In the genomic region with DNA sequence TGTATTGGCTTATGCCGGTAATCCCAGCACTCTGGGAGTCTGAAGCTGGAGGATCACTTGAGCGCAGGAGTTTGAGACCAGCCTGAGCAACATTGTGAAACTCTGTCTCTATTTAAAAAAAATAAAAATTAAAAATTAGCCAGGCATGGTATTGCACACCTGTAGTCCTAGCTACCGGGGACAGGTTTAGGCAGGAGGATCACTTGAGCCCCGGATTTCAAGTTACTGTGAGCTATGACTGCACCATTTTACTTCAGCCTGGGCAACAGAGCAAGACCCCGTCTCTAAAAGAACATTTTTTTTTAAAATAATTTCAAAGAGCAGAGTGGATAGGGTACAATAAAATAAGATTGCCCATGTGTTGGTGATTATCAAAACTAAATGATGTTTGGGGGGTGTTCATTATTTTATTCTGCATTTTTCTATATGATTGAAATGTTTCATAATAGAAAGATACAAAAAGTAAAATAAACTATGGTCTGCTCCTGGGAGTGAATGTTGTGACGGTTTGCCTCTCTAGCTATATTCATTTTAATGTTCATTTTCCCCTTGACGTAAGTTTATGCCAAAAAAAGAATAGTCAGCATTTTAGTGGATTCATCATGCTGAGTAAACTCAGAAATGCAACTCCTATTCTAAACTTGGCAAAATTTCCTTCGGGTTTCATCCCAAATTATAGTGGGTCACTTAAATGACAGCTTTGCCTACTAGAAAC, we compare ENCODE assay signal across 1 cellular context.
TF ChIP-seq lines count a peak whose summit lies in the region.

No MANE protein-coding gene starts in this region.

TF ChIP-seq in endothelial cell of umbilical vein, 7 proteins besides CTCF, POLR2A, EP300 and RAD21:
- TF ChIP-seq, protein P1, sequence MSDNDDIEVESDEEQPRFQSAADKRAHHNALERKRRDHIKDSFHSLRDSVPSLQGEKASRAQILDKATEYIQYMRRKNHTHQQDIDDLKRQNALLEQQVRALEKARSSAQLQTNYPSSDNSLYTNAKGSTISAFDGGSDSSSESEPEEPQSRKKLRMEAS (IDR thresholded peaks at IDR 0.05; ENCODE audit: insufficient read depth, insufficient read length), result no peak
- TF ChIP-seq POLR2AphosphoS5 (IDR thresholded peaks at IDR 0.05; ENCODE audit: insufficient read depth, low read depth, low read length), result no peak
- TF ChIP-seq EZH2 (IDR thresholded peaks at IDR 0.05; ENCODE audit: borderline replicate concordance, low read depth, low read length, severe bottlenecking), result no peak
- no peak for TF ChIP-seq MYC (IDR thresholded peaks at IDR 0.05; ENCODE audit: low read depth, low read length)
- TF ChIP-seq JUN (IDR thresholded peaks at IDR 0.05; ENCODE audit: borderline replicate concordance, insufficient read depth, insufficient read length, low read depth), result no peak
- TF ChIP-seq FOS (IDR thresholded peaks at IDR 0.05; ENCODE audit: borderline replicate concordance, insufficient read depth, low read length), result no peak
- TF ChIP-seq GATA2 (IDR thresholded peaks at IDR 0.05; ENCODE audit: insufficient read depth, insufficient read length, low read depth, low read length), result no peak
TF ChIP-seq in endothelial cell of umbilical vein: peak in this region for 0.
